In genomic region chr12:47753021-47754001, GRCh38 we compare ENCODE assay signal across 9 cellular contexts. TPM values are rescaled to one million over a fixed set of nuclear protein-coding genes. Genes with fewer than 3 reads are reported as not detected.
DNase-seq lines count a peak whose midpoint lies in the region; ATAC-seq and TF ChIP-seq lines count a peak whose summit lies in the region.
"Had no signal": no experiment of that assay in that cellular context is flagged by ENCODE, and none has a peak within 500 bp of the region (broad histone marks: within the 10 kb centered on the region; RNA-seq: fewer than 3 reads in every experiment).

No MANE protein-coding gene starts in this region.

- no peak overlapping the region for H3K9ac ChIP-seq in NT2/D1 (ENCODE audit: insufficient read length, low read depth)
- H3K9ac ChIP-seq in neuronal stem cell (ENCODE audit: low read depth, low read length, poor library complexity), result no peak overlapping the region

- WGBS in esophagus, 2 donors, result 34 to 57% methylated on average over 10 to 11 of the region's 11 CpGs
- WGBS in neuronal stem cell (ENCODE audit: extremely low coverage in 2 of 2, insufficient read length in 2 of 2, insufficient replicate concordance in 1 of 2), 2 donors, result no CpG with 5 or more reads among the region's 11 CpGs

- H3K36me3 ChIP-seq in NT2/D1 (ENCODE audit: insufficient read depth, insufficient read length, low read length) (no peaks in the 10 kb centered on the region), esophagus (ENCODE audit: control insufficient read depth in 2 of 2, insufficient read depth in 2 of 2, low read length in 1 of 2) (peaks cover 0 to 14% of the 10 kb centered on the region in 2 donors), neuronal stem cell (replicated peaks in 1 of 2; ENCODE audit: control insufficient read depth in 2 of 2, insufficient read depth in 2 of 2, low read length in 2 of 2) (no peaks in the 10 kb centered on the region)

- H3K4me1 ChIP-seq in NT2/D1 (ENCODE audit: insufficient read depth, insufficient read length) (peaks cover 18% of the 10 kb centered on the region), esophagus (ENCODE audit: control insufficient read depth in 2 of 2, insufficient read depth in 2 of 2, low read length in 1 of 2) (peaks cover 9 to 34% of the 10 kb centered on the region in 2 donors), neuronal stem cell (ENCODE audit: control insufficient read depth in 2 of 2, insufficient read depth in 1 of 2, low read depth in 1 of 2, low read length in 2 of 2) (peaks cover 12 to 15% of the 10 kb centered on the region in 2 donors)

- H2BK120ac ChIP-seq in neuronal stem cell (ENCODE audit: low read depth, low read length), result no peak overlapping the region

- H3K79me1 ChIP-seq in neuronal stem cell (ENCODE audit: low read depth, low read length), result no peaks in the 10 kb centered on the region

- TF ChIP-seq CTCF in C4-2B (conservative IDR thresholded peaks at IDR 0.05), result no peak

- H3K27me3 ChIP-seq in NT2/D1 (ENCODE audit: insufficient read depth, insufficient read length) (peaks cover 13% of the 10 kb centered on the region), esophagus (ENCODE audit: control insufficient read depth in 1 of 2, insufficient read depth in 2 of 2, low read length in 2 of 2) (no peaks in the 10 kb centered on the region), neuronal stem cell (ENCODE audit: control insufficient read depth in 3 of 3, insufficient read depth in 3 of 3, low read depth in 1 of 3, low read length in 3 of 3) (no peaks in the 10 kb centered on the region)

- no peak overlapping the region for H2BK5ac ChIP-seq in neuronal stem cell (ENCODE audit: low read length)

- H2BK15ac ChIP-seq in neuronal stem cell (ENCODE audit: low read length), result no peak overlapping the region

- no peak overlapping the region for H3K23ac ChIP-seq in neuronal stem cell (ENCODE audit: low read depth, low read length, poor library complexity)

- no peak overlapping the region for H3K18ac ChIP-seq in neuronal stem cell (ENCODE audit: low read length)

- ATAC-seq in HG02623 (IDR thresholded peaks at IDR 0.05; ENCODE audit: unreplicated experiment) (no peak), HG02678 (IDR thresholded peaks at IDR 0.05; ENCODE audit: unreplicated experiment) (no peak)

- H3K4me3 ChIP-seq in NT2/D1 (ENCODE audit: insufficient read length, low read depth), result no peak overlapping the region
- H3K4me3 ChIP-seq in esophagus (ENCODE audit: low read depth in 1 of 2, low read length in 2 of 2), result no peak overlapping the region
- no peak overlapping the region for H3K4me3 ChIP-seq in neuronal stem cell (ENCODE audit: low read length in 2 of 2)

- no peaks in the 10 kb centered on the region for H3K9me3 ChIP-seq in NT2/D1 (ENCODE audit: insufficient read depth, low read length)
- H3K9me3 ChIP-seq in esophagus (ENCODE audit: control insufficient read depth in 2 of 2, insufficient read depth in 1 of 2, low read depth in 1 of 2, low read length in 1 of 2), result no peaks in the 10 kb centered on the region
- H3K9me3 ChIP-seq in neuronal stem cell (replicated peaks in 1 of 2; ENCODE audit: control insufficient read depth in 2 of 2, insufficient read depth in 1 of 2, low read depth in 1 of 2, low read length in 2 of 2), result no peaks in the 10 kb centered on the region

- no peak overlapping the region for H4K91ac ChIP-seq in neuronal stem cell (ENCODE audit: low read depth, low read length, poor library complexity)

- H3K4me2 ChIP-seq in neuronal stem cell (ENCODE audit: insufficient read depth, low read length, poor library complexity, severe bottlenecking), result no peak overlapping the region

- POLR2A ChIA-PET in HEK293T (lab: Yijun Ruan, JAX), result interaction anchor here (1.6 kb wide), 1 partner anchor 16 kb away, joined by 5 read pairs; no protein-coding TSS in a partner anchor

- H3K27ac ChIP-seq in C4-2B (peak overlapping the region; percentile 73), esophagus (ENCODE audit: low read depth in 2 of 2, low read length in 1 of 2) (peak overlapping the region; percentile 92 to 97), neuronal stem cell (replicated peaks; ENCODE audit: low read length) (no peak overlapping the region)

- H3K4ac ChIP-seq in neuronal stem cell (ENCODE audit: low read length), result no peak overlapping the region

- peak; percentile 59 for DNase-seq in NT2/D1 (ENCODE audit: low read depth, low spot score)
- DNase-seq in neuronal stem cell (ENCODE audit: low spot score), result no peak
- DNase-seq in HEK293T (ENCODE audit: extremely low spot score), result no peak
- DNase-seq in T-helper 9 cell, result no peak
- DNase-seq: DND-41 had no signal

- H2BK12ac ChIP-seq in neuronal stem cell (ENCODE audit: low read length), result no peak overlapping the region

- CTCF ChIA-PET in HEK293T (lab: Yijun Ruan, JAX), result interaction anchor here (0.8 to 2.1 kb wide), 5 partner anchors 9 to 19 kb away, joined by 3 to 11 read pairs (median 3); no protein-coding TSS in a partner anchor

- H2AK5ac ChIP-seq in neuronal stem cell (ENCODE audit: low read depth, low read length), result no peak overlapping the region

- H4K8ac ChIP-seq in neuronal stem cell (ENCODE audit: low read depth, low read length), result no peak overlapping the region

- peak overlapping the region; percentile 68 for H2AFZ ChIP-seq in neuronal stem cell (ENCODE audit: low read length)

- no peak overlapping the region for H3K14ac ChIP-seq in neuronal stem cell (ENCODE audit: low read length)

TF ChIP-seq in HEK293T, 16 proteins besides CTCF, POLR2A, EP300 and RAD21:
- TF ChIP-seq ELF4 (IDR thresholded peaks at IDR 0.05), result no peak
- no peak for TF ChIP-seq L3MBTL2 (conservative IDR thresholded peaks at IDR 0.05)
- TF ChIP-seq TARDBP (IDR thresholded peaks at IDR 0.05), result no peak
- no peak for TF ChIP-seq SP1 (IDR thresholded peaks at IDR 0.05)
- TF ChIP-seq, protein P1, sequence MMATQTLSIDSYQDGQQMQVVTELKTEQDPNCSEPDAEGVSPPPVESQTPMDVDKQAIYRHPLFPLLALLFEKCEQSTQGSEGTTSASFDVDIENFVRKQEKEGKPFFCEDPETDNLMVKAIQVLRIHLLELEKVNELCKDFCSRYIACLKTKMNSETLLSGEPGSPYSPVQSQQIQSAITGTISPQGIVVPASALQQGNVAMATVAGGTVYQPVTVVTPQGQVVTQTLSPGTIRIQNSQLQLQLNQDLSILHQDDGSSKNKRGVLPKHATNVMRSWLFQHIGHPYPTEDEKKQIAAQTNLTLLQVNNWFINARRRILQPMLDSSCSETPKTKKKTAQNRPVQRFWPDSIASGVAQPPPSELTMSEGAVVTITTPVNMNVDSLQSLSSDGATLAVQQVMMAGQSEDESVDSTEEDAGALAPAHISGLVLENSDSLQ (IDR thresholded peaks at IDR 0.05), result no peak
- TF ChIP-seq CTBP1 (IDR thresholded peaks at IDR 0.05; ENCODE audit: borderline replicate concordance), result no peak
- TF ChIP-seq FOXK2 (IDR thresholded peaks at IDR 0.05), result no peak
- no peak for TF ChIP-seq ZNF384 (IDR thresholded peaks at IDR 0.05)
- TF ChIP-seq ARNT (IDR thresholded peaks at IDR 0.05), result no peak
- no peak for TF ChIP-seq BHLHE40 (IDR thresholded peaks at IDR 0.05; ENCODE audit: borderline replicate concordance)
- no peak for TF ChIP-seq NFRKB (IDR thresholded peaks at IDR 0.05)
TF ChIP-seq in HEK293T: peak in this region for 0.

RNA-seq across cellular contexts. Expression of gene RAPGEF3, which starts 5.4 kb away (rescaled TPM):
- 10 to 100 TPM; 23.2 to 75.2 TPM for polyA plus RNA-seq in esophagus
- 1.3 TPM for polyA plus RNA-seq in neuronal stem cell (2013, experiment 1 of 2)
- 1.1 TPM for polyA plus RNA-seq in neuronal stem cell (2013, experiment 2 of 2)

RNA-seq across cellular contexts. Expression of gene SLC48A1, which starts 19.7 kb away (rescaled TPM):
- polyA plus RNA-seq in esophagus, result 10 to 100 TPM; 17.7 to 20.6 TPM
- polyA plus RNA-seq in neuronal stem cell (2013, experiment 1 of 2), result 12.5 TPM
- polyA plus RNA-seq in neuronal stem cell (2013, experiment 2 of 2), result 12.3 TPM

RNA-seq across cellular contexts. Expression of gene ENDOU, which starts 28.0 kb away (rescaled TPM):
- polyA plus RNA-seq in esophagus, result 100 to 1,000 TPM; 101 to 139 TPM
- polyA plus RNA-seq in neuronal stem cell (2013, experiment 1 of 2), result not detected
- polyA plus RNA-seq in neuronal stem cell (2013, experiment 2 of 2), result 0.07 TPM

RNA-seq across cellular contexts. Expression of gene RPAP3, which starts 47.5 kb away (rescaled TPM):
- 10 to 100 TPM in 1 of 2 donors, 1 to 10 TPM in 1; 5.3 to 11.6 TPM for polyA plus RNA-seq in esophagus
- polyA plus RNA-seq in neuronal stem cell (2013, experiment 1 of 2), result 49.8 TPM
- polyA plus RNA-seq in neuronal stem cell (2013, experiment 2 of 2), result 50.8 TPM
